Comparison of ENCODE assay signal across 8 cellular contexts in genomic region chr2:178761759-178762371, GRCh38. TPM values are rescaled to one million over a fixed set of nuclear protein-coding genes. Genes with fewer than 3 reads are reported as not detected.
A peak's percentile ranks its signal among the peaks of the same experiment; 100 is the strongest.
DNase-seq lines count a peak whose midpoint lies in the region; ATAC-seq, FAIRE-seq and TF ChIP-seq lines count a peak whose summit lies in the region.

No MANE protein-coding gene starts in this region.

- no peaks in the 10 kb centered on the region for H3K9me3 Mint-ChIP-seq in Calu3 (ENCODE audit: low read depth, unreplicated experiment)

- in situ Hi-C loops in K562 (cut with MboI), result no loop called here

- H3K27me3 ChIP-seq in K562 (ENCODE audit: control insufficient read depth in 2 of 2, insufficient read depth in 2 of 2, low read length in 2 of 2) (no peaks in the 10 kb centered on the region; a peak in 1 of 5 replicates), lower lobe of right lung (ENCODE audit: low read depth) (no peaks in the 10 kb centered on the region), vagina (no peaks in the 10 kb centered on the region)

- no peaks in the 10 kb centered on the region for H3K4me1 Mint-ChIP-seq in Calu3 (ENCODE audit: low read depth, unreplicated experiment)

- no peak overlapping the region for H2AFZ ChIP-seq in K562 (ENCODE audit: low read depth, low read length)

- H3K4me3 ChIP-seq in K562 (no peak overlapping the region), lower lobe of right lung (no peak overlapping the region), vagina (no peak overlapping the region)

- CTCF ChIA-PET in Calu3 (lab: Charles Lee), result interaction anchor here (0.7 to 1.1 kb wide), 4 partner anchors 147 to 368 kb away, joined by 3 to 5 read pairs (median 4); no protein-coding TSS in a partner anchor
- CTCF ChIA-PET in K562 (lab: Yijun Ruan, JAX; ENCODE audit: low intra/inter-chr PET ratio), result interaction anchor here (0.6 to 1.6 kb wide), 4 partner anchors 151 to 652 kb away, joined by 3 to 6 read pairs (median 5); no protein-coding TSS in a partner anchor

- peak; percentile 79 for ATAC-seq in GM18867 (IDR thresholded peaks at IDR 0.05; ENCODE audit: unreplicated experiment)
- peak; percentile 78 for ATAC-seq in HG03432 (IDR thresholded peaks at IDR 0.05; ENCODE audit: unreplicated experiment)
- peak; percentile 87 for ATAC-seq in K562
- peak in 1 of 2 donors; percentile 39 for ATAC-seq in lower lobe of right lung
- no peak for ATAC-seq in HG02840 (IDR thresholded peaks at IDR 0.05; ENCODE audit: low FRiP score, unreplicated experiment)

- H3K27me3 Mint-ChIP-seq in Calu3 (ENCODE audit: unreplicated experiment), result no peaks in the 10 kb centered on the region

- H3K36me3 Mint-ChIP-seq in Calu3 (ENCODE audit: insufficient read depth, unreplicated experiment), result no peaks in the 10 kb centered on the region

- intact Hi-C loops in Calu3 (cut with micrococcal nuclease; ENCODE audit: unreplicated experiment) (loop anchor here (1.0 to 10.0 kb wide), 2 partner anchors 152 to 343 kb away; no protein-coding TSS in a partner anchor), K562 (cut with micrococcal nuclease) (loop anchor here (1.0 to 10.0 kb wide), 5 partner anchors 129 to 989 kb away; partner anchors contain the start of gene FKBP7), lower lobe of right lung (cut with DNase I) (no loop called here), vagina (cut with DNase I) (no loop called here)

- H3K4me2 ChIP-seq in K562 (ENCODE audit: insufficient read depth, low read length), result no peak overlapping the region

- H3K4me1 ChIP-seq in K562 (replicated peaks in 1 of 2; ENCODE audit: control insufficient read depth in 2 of 2, insufficient read depth in 2 of 2, low read length in 2 of 2) (no peaks in the 10 kb centered on the region), lower lobe of right lung (no peaks in the 10 kb centered on the region), vagina (no peaks in the 10 kb centered on the region)

- no peak overlapping the region for H3K4me3 Mint-ChIP-seq in Calu3 (ENCODE audit: low read depth, unreplicated experiment)

- H3K36me3 ChIP-seq in K562 (ENCODE audit: control insufficient read depth, insufficient read depth, low read length), result no peaks in the 10 kb centered on the region
- H3K36me3 ChIP-seq in lower lobe of right lung, result peaks cover 12% of the 10 kb centered on the region
- no peaks in the 10 kb centered on the region for H3K36me3 ChIP-seq in vagina

- no peaks in the 10 kb centered on the region for H3K9me1 ChIP-seq in K562 (ENCODE audit: control insufficient read depth, insufficient read depth, low read length)

- H3K27ac Mint-ChIP-seq in Calu3 (ENCODE audit: unreplicated experiment), result no peak overlapping the region

- H3K27ac ChIP-seq in K562 (ENCODE audit: extremely low read depth, low read depth, low read length) (no peak overlapping the region), lower lobe of right lung (no peak overlapping the region), vagina (no peak overlapping the region)

- TF ChIP-seq POLR2A in K562 (conservative IDR thresholded peaks at IDR 0.05) (no peak), vagina (IDR thresholded peaks at IDR 0.05) (no peak)

- peak; percentile 51 for DNase-seq in Calu3
- peak; percentile 67 for DNase-seq in NCI-H69 (lab: John Stamatoyannopoulos, UW)
- peak; percentile 35 to 73 (median 46) for DNase-seq in K562 (ENCODE audit: extremely low read depth in 1 of 4, low spot score in 3 of 4)
- no peak for DNase-seq in lower lobe of right lung
- DNase-seq in vagina (ENCODE audit: extremely low spot score in 2 of 2), result no peak

- POLR2A ChIA-PET in K562 (lab: Yijun Ruan, JAX), result interaction anchor here (0.6 to 0.7 kb wide), 2 partner anchors 61 to 533 kb away, joined by 3 read pairs; no protein-coding TSS in a partner anchor

- peak; percentile 84 to 90 for TF ChIP-seq RAD21 in K562 (CRISPR knock-in tag; conservative IDR thresholded peaks at IDR 0.05 in 1 of 2, IDR thresholded peaks at IDR 0.05 in 1 of 2)

- peak; percentile 70 for FAIRE-seq in K562 (lab: Jason Lieb, UNC)

- BruUV-seq in Calu3 (replicated peaks; lab: Mats Ljungman, UMichigan), result no TSS peak
- no TSS peak for BruUV-seq in K562 (replicated peaks; lab: Mats Ljungman, UMichigan)

- H4K20me1 ChIP-seq in K562 (replicated peaks; ENCODE audit: control insufficient read depth, insufficient read depth, low read length), result no peaks in the 10 kb centered on the region

- H3K9ac ChIP-seq in K562 (ENCODE audit: insufficient read depth in 1 of 2, low read depth in 2 of 2, low read length in 2 of 2), result no peak overlapping the region

- no peak for TF ChIP-seq EP300 in K562 (IDR thresholded peaks at IDR 0.05; ENCODE audit: low read length)

- WGBS in K562 (ENCODE audit: insufficient coverage, low coverage, missing lambda C conversion rate), result 0% methylated on average over 2 of the region's 2 CpGs

- no peaks in the 10 kb centered on the region for H3K79me2 ChIP-seq in K562 (ENCODE audit: control insufficient read depth, insufficient read depth, low read length)

- H3K9me3 ChIP-seq in K562 (replicated peaks; ENCODE audit: control insufficient read depth, insufficient read depth, low read depth, low read length) (no peaks in the 10 kb centered on the region), lower lobe of right lung (no peaks in the 10 kb centered on the region), vagina (no peaks in the 10 kb centered on the region)

- TF ChIP-seq CTCF in Calu3 (IDR thresholded peaks at IDR 0.05; ENCODE audit: unreplicated experiment) (peak; percentile 72), K562 (IDR thresholded peaks at IDR 0.05 in 2 of 3, conservative IDR thresholded peaks at IDR 0.05 in 1 of 3; ENCODE audit: insufficient read depth in 2 of 3, low read depth in 1 of 3, low read length in 3 of 3) (peak; percentile 72 to 95 (median 82)), lower lobe of right lung (IDR thresholded peaks at IDR 0.05) (peak; percentile 57), vagina (IDR thresholded peaks at IDR 0.05) (peak; percentile 35 to 40 (median 36))

TF ChIP-seq in K562, 482 proteins besides CTCF, POLR2A, EP300 and RAD21 (continues in another document):
- TF ChIP-seq TCF7 (IDR thresholded peaks at IDR 0.05; ENCODE audit: borderline replicate concordance) (no peak), ARID3A (IDR thresholded peaks at IDR 0.05; ENCODE audit: borderline replicate concordance, low read depth, low read length) (no peak), JUND (IDR thresholded peaks at IDR 0.05; ENCODE audit: borderline replicate concordance, low read depth, low read length) (0 out of 2 replicates have a peak, but pooled peaks have one; percentile 13), JUND (tag; IDR thresholded peaks at IDR 0.05; ENCODE audit: borderline replicate concordance, low read depth, low read length) (no peak; the same call in 2 of the 3 replicates), SOX6 (IDR thresholded peaks at IDR 0.05) (no peak), FOXA3 (CRISPR knock-in tag; conservative IDR thresholded peaks at IDR 0.05 in 1 of 2, IDR thresholded peaks at IDR 0.05 in 1 of 2) (0 out of 4 replicates have a peak, but pooled peaks of 1 of the 2 experiments have one; percentile 21), DEAF1 (CRISPR knock-in tag; IDR thresholded peaks at IDR 0.05) (peak; percentile 70), SMC3 (conservative IDR thresholded peaks at IDR 0.05; ENCODE audit: insufficient read depth, low read depth, low read length) (peak; percentile 55; the same call in 1 of the 2 replicates)

RNA-seq across cellular contexts. Expression of gene TTN, which starts 45.4 kb away (rescaled TPM):
- 0.07 and 0.24 TPM in 2 replicates for total RNA-seq in Calu3 (2022)
- 0.02 and 0.09 TPM in 2 replicates for total RNA-seq in K562 (2011; cell fraction: chromatin; rRNA removed; ENCODE audit: low replicate concordance)
- under 0.01 TPM in 2 replicates for total RNA-seq in K562 (2011; cell fraction: nucleolus; rRNA removed)
- total RNA-seq in K562 (2011; cell fraction: nucleoplasm; rRNA removed), result under 0.01 and 0.31 TPM in 2 replicates
- under 0.01 TPM in 1 of 2 replicates, not detected in the other for total RNA-seq in K562 (2014; rRNA removed)
- total RNA-seq in K562 (2014; rRNA removed; fragmentation: Illumina TruSeq; extraction: Trizol), result under 0.01 TPM in 2 replicates
- total RNA-seq in K562 (2015; rRNA removed; fragmentation: Illumina TruSeq; extraction: Trizol), result under 0.01 and 0.07 TPM in 2 replicates
- total RNA-seq in K562 (2021), result 0.07 and 0.20 TPM in 2 replicates
- 0.01 TPM in 1 of 2 replicates, not detected in the other for polyA plus RNA-seq in K562 (2011; rRNA removed)
- polyA plus RNA-seq in K562 (2011; cell fraction: cytosol; rRNA removed), result 0.06 TPM in 1 of 2 replicates, not detected in the other
- under 0.01 and 0.01 TPM in 2 replicates for polyA plus RNA-seq in K562 (2011; cell fraction: nucleus; rRNA removed)
- polyA plus RNA-seq in K562 (2012), result 0.18 and 0.43 TPM in 2 replicates
- polyA plus RNA-seq in K562 (2014; fragmentation: Illumina TruSeq; extraction: Trizol), result not detected in 2 replicates
- polyA plus RNA-seq in K562 (2014; fragmentation: Nextera tagmentation; extraction: Ambion mirVana), result under 1 TPM; 0.11 TPM
- under 0.01 TPM in 1 of 2 replicates, not detected in the other for polyA plus RNA-seq in K562 (2014; rRNA removed)
- 0.06 and 0.07 TPM in 2 replicates for polyA minus RNA-seq in K562 (2011; rRNA and poly(A)+ RNA removed)
- polyA minus RNA-seq in K562 (2011; cell fraction: cytosol; rRNA and poly(A)+ RNA removed), result not detected in 2 replicates
- 0.13 and 0.22 TPM in 2 replicates for polyA minus RNA-seq in K562 (2011; cell fraction: nucleus; rRNA and poly(A)+ RNA removed)
- total RNA-seq in lower lobe of right lung, result 40.3 TPM
- 2.0 TPM for total RNA-seq in vagina

Comparison
In these comparisons a context has a peak if more than half of its experiments do, and no peak if none do; other contexts are left out.
1. DNase-seq: peak in Calu3 (single experiment), NCI-H69 (single experiment) and K562 (4 of 4); none in lower lobe of right lung (single experiment) and vagina (0 of 2).
2. RNA of gene TTN, which starts 45.4 kb away (total RNA-seq): 40.3 TPM in lower lobe of right lung (single experiment); 2.0 TPM in vagina (single experiment), 0.07 to 0.24 TPM in Calu3 and under 0.01 to 0.31 TPM in K562; every median in the first group is over 10 times any median in the second.
3. intact Hi-C loops: an anchor here in Calu3 (1.0 to 10.0 kb wide) and K562 (1.0 to 10.0 kb wide); none called in lower lobe of right lung and vagina.
4. Peak in every context shown above with its lines, with median percentiles within 50 percentile points of each other: CTCF ChIP-seq.